ENCODE assay signal across 23 cellular contexts in the genomic region with DNA sequence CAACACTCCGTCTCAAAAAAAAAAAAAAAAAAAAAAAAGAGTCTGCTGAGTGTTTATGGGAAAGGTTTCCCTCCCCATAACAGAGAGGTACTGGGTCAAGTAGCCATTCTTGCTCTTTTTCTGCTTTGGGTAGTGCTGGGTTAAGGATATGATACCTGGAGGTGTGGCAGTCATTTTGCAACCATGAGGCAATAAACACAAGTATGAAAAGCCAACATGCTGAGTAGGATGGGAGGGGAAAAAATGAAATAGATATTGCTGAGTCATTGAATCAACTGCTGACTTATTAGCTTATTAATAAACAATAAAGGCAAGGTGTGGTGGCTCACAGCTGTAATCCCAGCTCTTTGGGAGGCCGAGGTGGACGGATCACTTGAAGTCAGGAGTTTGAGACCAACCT. TPM values are rescaled to one million over a fixed set of nuclear protein-coding genes. Genes with fewer than 3 reads are reported as not detected.
DNase-seq lines count a peak whose midpoint lies in the region; ATAC-seq and TF ChIP-seq lines count a peak whose summit lies in the region.
"Had no signal": no experiment of that assay in that cellular context is flagged by ENCODE, and none has a peak within 500 bp of the region (broad histone marks: within the 10 kb centered on the region; RNA-seq: fewer than 3 reads in every experiment).

No MANE protein-coding gene starts in this region.

- no peak for ATAC-seq in activated CD8-positive, alpha-beta memory T cell treated with anti-CD3 and anti-CD28 coated beads, Interleukin-2, amount 10 ng/mL, durations not matched to agents 7 days and 5 days
- ATAC-seq in activated T-helper 17 cell treated with anti-CD3 and anti-CD28 coated beads, Interleukin-2, amount 50 U/mL, for 72 hours (replicated peaks): no peak
- no peak for ATAC-seq in GM19035 (IDR thresholded peaks at IDR 0.05; ENCODE audit: unreplicated experiment)
- no peak for ATAC-seq in GM21825 (IDR thresholded peaks at IDR 0.05; ENCODE audit: unreplicated experiment)
- ATAC-seq: psoas muscle had no signal

- CTCF ChIA-PET in activated CD8-positive, alpha-beta memory T cell treated with anti-CD3 and anti-CD28 coated beads, Interleukin-2, amount 10 ng/mL, durations not matched to agents 7 days and 5 days (lab: Charles Lee): interaction anchor here (0.7 to 1.5 kb wide), 2 partner anchors 38 to 52 kb away, joined by 3 read pairs; no protein-coding TSS in a partner anchor

- peaks cover 73% of the 10 kb centered on the region for H3K4me1 Mint-ChIP-seq in activated CD8-positive, alpha-beta memory T cell treated with anti-CD3 and anti-CD28 coated beads, Interleukin-2, amount 10 ng/mL, durations not matched to agents 7 days and 5 days
- peaks cover 46% of the 10 kb centered on the region for H3K4me1 Mint-ChIP-seq in activated T-helper 17 cell treated with anti-CD3 and anti-CD28 coated beads, Interleukin-2, amount 50 U/mL, for 72 hours
- H3K4me1 Mint-ChIP-seq in nephron: peaks cover 41% of the 10 kb centered on the region

- DNase-seq in activated CD8-positive, alpha-beta memory T cell treated with anti-CD3 and anti-CD28 coated beads, Interleukin-2, amount 10 ng/mL, durations not matched to agents 7 days and 5 days: no peak
- DNase-seq in activated CD8-positive, alpha-beta memory T cell treated with anti-CD3 and anti-CD28 coated beads, Interleukin-2, amount 50 U/mL, for 4 hours: no peak
- peak; percentile 34 for DNase-seq in ELR (ENCODE audit: low read depth)
- no peak for DNase-seq in foreskin fibroblast
- DNase-seq: activated CD4-positive, alpha-beta T cell treated with anti-CD3 and anti-CD28 coated beads for 4 hours; activated effector memory CD4-positive, alpha-beta T cell treated with anti-CD3 and anti-CD28 coated beads, Interleukin-2, amount 50 U/mL, for 16 hours; amygdala; cortex of kidney; DMS79 treated with DMSO at 0.1 percent for 48 hours; H9; left ventricle myocardium inferior; NCI-H1092 treated with DMSO at 0.1 percent for 48 hours; NCI-H1930; NCI-H526 treated with DMSO at 0.1 percent for 48 hours; nephron progenitor cell; psoas muscle; stimulated activated CD8-positive, alpha-beta memory T cell treated with anti-CD3 and anti-CD28 coated beads, Interleukin-4, amount 100 ng/mL, for 48 hours had no signal

- H3K27me3 Mint-ChIP-seq in activated CD8-positive, alpha-beta memory T cell treated with anti-CD3 and anti-CD28 coated beads, Interleukin-2, amount 10 ng/mL, durations not matched to agents 7 days and 5 days: no peaks in the 10 kb centered on the region
- no peaks in the 10 kb centered on the region for H3K27me3 Mint-ChIP-seq in activated T-helper 17 cell treated with anti-CD3 and anti-CD28 coated beads, Interleukin-2, amount 50 U/mL, for 72 hours
- no peaks in the 10 kb centered on the region for H3K27me3 Mint-ChIP-seq in nephron (ENCODE audit: low read depth)
- H3K27me3 Mint-ChIP-seq: type B pancreatic cell had no signal

- H3K36me3 Mint-ChIP-seq in activated CD8-positive, alpha-beta memory T cell treated with anti-CD3 and anti-CD28 coated beads, Interleukin-2, amount 10 ng/mL, durations not matched to agents 7 days and 5 days: peaks cover 28% of the 10 kb centered on the region
- H3K36me3 Mint-ChIP-seq in activated T-helper 17 cell treated with anti-CD3 and anti-CD28 coated beads, Interleukin-2, amount 50 U/mL, for 72 hours (ENCODE audit: low read depth): peaks cover 40% of the 10 kb centered on the region
- peaks cover 8% of the 10 kb centered on the region for H3K36me3 Mint-ChIP-seq in nephron (ENCODE audit: low read depth)

- H3K4me3 ChIP-seq in foreskin fibroblast (ENCODE audit: low read depth in 1 of 2, low read length in 2 of 2): no peak overlapping the region
- H3K4me3 ChIP-seq: cardiac muscle cell, left ventricle myocardium inferior, psoas muscle had no signal

- H3K4me3 Mint-ChIP-seq in activated CD8-positive, alpha-beta memory T cell treated with anti-CD3 and anti-CD28 coated beads, Interleukin-2, amount 10 ng/mL, durations not matched to agents 7 days and 5 days: no peak overlapping the region
- H3K4me3 Mint-ChIP-seq in activated T-helper 17 cell treated with anti-CD3 and anti-CD28 coated beads, Interleukin-2, amount 50 U/mL, for 72 hours: peak overlapping the region; percentile 90
- H3K4me3 Mint-ChIP-seq in nephron: peak overlapping the region in 2 of 3 experiments; percentile 44 to 53
- H3K4me3 Mint-ChIP-seq: H9, nephron progenitor cell had no signal

- no peaks in the 10 kb centered on the region for H3K9me3 Mint-ChIP-seq in activated CD8-positive, alpha-beta memory T cell treated with anti-CD3 and anti-CD28 coated beads, Interleukin-2, amount 10 ng/mL, durations not matched to agents 7 days and 5 days (ENCODE audit: low read depth)
- H3K9me3 Mint-ChIP-seq in activated T-helper 17 cell treated with anti-CD3 and anti-CD28 coated beads, Interleukin-2, amount 50 U/mL, for 72 hours: no peaks in the 10 kb centered on the region
- no peaks in the 10 kb centered on the region for H3K9me3 Mint-ChIP-seq in nephron
- H3K9me3 Mint-ChIP-seq: H9, type B pancreatic cell had no signal

- H3K27ac Mint-ChIP-seq in activated CD8-positive, alpha-beta memory T cell treated with anti-CD3 and anti-CD28 coated beads, Interleukin-2, amount 10 ng/mL, durations not matched to agents 7 days and 5 days: peak overlapping the region; percentile 13
- H3K27ac Mint-ChIP-seq in activated T-helper 17 cell treated with anti-CD3 and anti-CD28 coated beads, Interleukin-2, amount 50 U/mL, for 72 hours: peak overlapping the region; percentile 42
- H3K27ac Mint-ChIP-seq in nephron: no peak overlapping the region
- H3K27ac Mint-ChIP-seq: H9, nephron progenitor cell had no signal

- TF ChIP-seq CTCF in nephron (IDR thresholded peaks at IDR 0.05; ENCODE audit: unreplicated experiment in 3 of 3) (no peak), foreskin fibroblast (IDR thresholded peaks at IDR 0.05; ENCODE audit: low read depth, low read length) (no peak)

RNA-seq across cellular contexts. Expression of gene TOMM34, which starts 2.3 kb away (rescaled TPM):
- total RNA-seq in activated CD8-positive, alpha-beta memory T cell treated with anti-CD3 and anti-CD28 coated beads, Interleukin-2, amount 10 ng/mL, durations not matched to agents 7 days and 5 days: 10 to 100 TPM; 22.3 to 31.2 TPM
- 10 to 100 TPM; 40.1 to 44.8 TPM for total RNA-seq in activated T-helper 17 cell treated with anti-CD3 and anti-CD28 coated beads, Interleukin-2, amount 50 U/mL, for 72 hours

RNA-seq across cellular contexts. Expression of gene STK4, which starts 3.8 kb away (rescaled TPM):
- total RNA-seq in activated CD8-positive, alpha-beta memory T cell treated with anti-CD3 and anti-CD28 coated beads, Interleukin-2, amount 10 ng/mL, durations not matched to agents 7 days and 5 days: 100 to 1,000 TPM; 151 to 170 TPM
- total RNA-seq in activated T-helper 17 cell treated with anti-CD3 and anti-CD28 coated beads, Interleukin-2, amount 50 U/mL, for 72 hours: 100 to 1,000 TPM; 168 to 215 TPM

RNA-seq across cellular contexts. Expression of gene PABPC1L, which starts 52.6 kb away (rescaled TPM):
- total RNA-seq in activated CD8-positive, alpha-beta memory T cell treated with anti-CD3 and anti-CD28 coated beads, Interleukin-2, amount 10 ng/mL, durations not matched to agents 7 days and 5 days: 100 to 1,000 TPM; 113 to 126 TPM
- 10 to 100 TPM; 49.3 to 85.9 TPM for total RNA-seq in activated T-helper 17 cell treated with anti-CD3 and anti-CD28 coated beads, Interleukin-2, amount 50 U/mL, for 72 hours

Comparison
In these comparisons a context has a peak if more than half of its experiments do, and no peak if none do; other contexts are left out.
1. H3K27ac Mint-ChIP-seq: peak in activated CD8-positive, alpha-beta memory T cell treated with anti-CD3 and anti-CD28 coated beads, Interleukin-2, amount 10 ng/mL, durations not matched to agents 7 days and 5 days (single experiment) and activated T-helper 17 cell treated with anti-CD3 and anti-CD28 coated beads, Interleukin-2, amount 50 U/mL, for 72 hours (single experiment); none in nephron (0 of 3).